ENCODE assay signal across 23 cellular contexts in genomic region chr1:96987186-96987703, GRCh38.
"Had no signal": no experiment of that assay in that cellular context is flagged by ENCODE, and none has a peak within 500 bp of the region (broad histone marks: within the 10 kb centered on the region; RNA-seq: fewer than 3 reads in every experiment).

No MANE protein-coding gene starts in this region.

- H3K9me3 ChIP-seq: MG63 had no signal

- H3K27me3 ChIP-seq: MG63 had no signal

- H3K36me3 ChIP-seq: MG63 had no signal

- H3K4me3 ChIP-seq: MG63 had no signal

- ATAC-seq: activated T-cell treated with anti-CD3 and anti-CD28 coated beads, Interleukin-2, amount 50 U/mL, for 4 hours; T-cell had no signal

- DNase-seq: activated B cell treated with CpG ODN at 0.5 μM for 24 hours; activated CD4-positive, alpha-beta memory T cell treated with anti-CD3 and anti-CD28 coated beads for 36 hours; activated CD4-positive, alpha-beta T cell treated with anti-CD3 and anti-CD28 coated beads for 1 hour; activated CD4-positive, alpha-beta T cell treated with anti-CD3 and anti-CD28 coated beads, Interleukin-2, amount 10 ng/mL, durations not matched to agents 24 days and 14 days; activated CD8-positive, alpha-beta memory T cell treated with anti-CD3 and anti-CD28 coated beads for 24 hours; activated gamma-delta T cell; activated naive CD4-positive, alpha-beta T cell treated with anti-CD3 and anti-CD28 coated beads for 36 hours; activated T-cell treated with anti-CD3 and anti-CD28 coated beads, Interleukin-2, amount 50 U/mL, for 4 hours; amygdala; cerebellar nuclear complex; MG63; NCI-H1105; NCI-H1436; NCI-H1694 treated with DMSO at 0.1 percent for 48 hours; NCI-H2081; NCI-H446; SHP77 treated with DMSO at 0.1 percent for 48 hours; T-cell; T-helper 2 cell; T1000 had no signal

- FAIRE-seq: astrocyte, colon, TTC549 had no signal
